In the genomic region with DNA sequence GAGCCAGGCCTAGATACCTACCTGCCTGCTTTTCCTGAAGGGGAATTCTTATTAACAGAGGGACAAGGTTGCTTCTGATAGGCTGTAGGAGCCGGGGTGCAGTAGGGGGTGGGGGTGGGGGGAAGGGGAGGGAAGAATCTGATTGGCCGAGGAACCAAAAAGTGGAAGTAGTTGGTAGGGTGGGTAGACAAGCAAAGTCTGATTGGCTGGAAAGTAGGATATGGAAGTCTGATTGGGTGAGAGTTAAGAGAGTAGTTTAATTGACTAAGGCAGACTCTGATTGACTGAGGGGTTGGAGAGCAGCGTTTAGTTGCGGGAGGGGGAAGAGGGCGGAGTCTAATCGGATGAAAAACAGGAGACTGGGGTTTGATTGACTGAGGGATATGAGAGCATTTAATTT, we compare ENCODE assay signal across 20 cellular contexts. TPM values are rescaled to one million over a fixed set of nuclear protein-coding genes. Genes with fewer than 3 reads are reported as not detected.
DNase-seq lines count a peak whose midpoint lies in the region; ATAC-seq and TF ChIP-seq lines count a peak whose summit lies in the region.
"Had no signal": no experiment of that assay in that cellular context is flagged by ENCODE, and none has a peak within 500 bp of the region (broad histone marks: within the 10 kb centered on the region; RNA-seq: fewer than 3 reads in every experiment).

No MANE protein-coding gene starts in this region.

- peaks cover 0 to 2% of the 10 kb centered on the region in 2 donors for H3K4me1 Mint-ChIP-seq in immature natural killer cell
- H3K4me1 Mint-ChIP-seq in effector memory CD8-positive, alpha-beta T cell (ENCODE audit: low read depth in 2 of 2): peaks cover 4 to 18% of the 10 kb centered on the region in 2 donors
- H3K4me1 Mint-ChIP-seq: activated B cell treated with CpG ODN at 0.5 μM for 24 hours had no signal

- POLR2A ChIA-PET in HEK293T (lab: Yijun Ruan, JAX): no interaction called here

- no peak for ATAC-seq in effector memory CD8-positive, alpha-beta T cell (replicated peaks)
- ATAC-seq: left cardiac atrium; naive thymus-derived CD8-positive, alpha-beta T cell; right cardiac atrium had no signal

- no peaks in the 10 kb centered on the region for H3K9me3 ChIP-seq in SK-N-MC (ENCODE audit: low read depth, low read length)
- H3K9me3 ChIP-seq in iPS-15b (ENCODE audit: control insufficient read depth, insufficient read depth, low read length): no peaks in the 10 kb centered on the region
- H3K9me3 ChIP-seq: BE2C had no signal

- H3K4me3 ChIP-seq in SK-N-MC: no peak overlapping the region
- peak overlapping the region; percentile 51 for H3K4me3 ChIP-seq in iPS-15b (ENCODE audit: low read depth, low read length)

- H3K27ac ChIP-seq in SK-N-MC: peak overlapping the region; percentile 37; the same call in 1 of the 2 replicates

- CTCF ChIA-PET in HEK293T (lab: Yijun Ruan, JAX): no interaction called here

- no peak overlapping the region for H3K4me3 Mint-ChIP-seq in immature natural killer cell
- no peak overlapping the region for H3K4me3 Mint-ChIP-seq in effector memory CD8-positive, alpha-beta T cell
- H3K4me3 Mint-ChIP-seq: activated B cell treated with CpG ODN at 0.5 μM for 24 hours; naive thymus-derived CD8-positive, alpha-beta T cell had no signal

- no peaks in the 10 kb centered on the region for H3K36me3 Mint-ChIP-seq in immature natural killer cell
- no peaks in the 10 kb centered on the region for H3K36me3 Mint-ChIP-seq in effector memory CD8-positive, alpha-beta T cell (ENCODE audit: insufficient read depth)
- H3K36me3 Mint-ChIP-seq: activated naive CD4-positive, alpha-beta T cell treated with anti-CD3 and anti-CD28 coated beads, Interleukin-2, amount 50 U/mL, for 72 hours; naive thymus-derived CD8-positive, alpha-beta T cell had no signal

- H3K27ac Mint-ChIP-seq in immature natural killer cell: no peak overlapping the region
- H3K27ac Mint-ChIP-seq in effector memory CD8-positive, alpha-beta T cell: peak overlapping the region in 1 of 2 donors; percentile 27
- H3K27ac Mint-ChIP-seq: activated B cell treated with CpG ODN at 0.5 μM for 24 hours; activated naive CD4-positive, alpha-beta T cell treated with anti-CD3 and anti-CD28 coated beads, Interleukin-2, amount 50 U/mL, for 72 hours had no signal

- H3K4me1 ChIP-seq in iPS-15b (ENCODE audit: control insufficient read depth, insufficient read depth, low read length): peaks cover 6% of the 10 kb centered on the region
- H3K4me1 ChIP-seq: BE2C had no signal

- no peaks in the 10 kb centered on the region for H3K36me3 ChIP-seq in SK-N-MC (ENCODE audit: insufficient read depth, low read length)
- no peaks in the 10 kb centered on the region for H3K36me3 ChIP-seq in iPS-15b (ENCODE audit: control insufficient read depth, insufficient read depth, low read length)
- H3K36me3 ChIP-seq: BE2C had no signal

- DNase-seq in NCI-H82 (lab: John Stamatoyannopoulos, UW) (peak; percentile 41), NCI-H82 treated with DMSO at 0.1 percent for 48 hours (lab: John Stamatoyannopoulos, UW; ENCODE audit: unreplicated experiment) (no peak), HEK293T (ENCODE audit: extremely low spot score) (peak; percentile 31), SK-N-MC (ENCODE audit: low read depth, low spot score) (no peak), immature natural killer cell (no peak), NCI-H2196 (lab: John Stamatoyannopoulos, UW; ENCODE audit: unreplicated experiment) (no peak)
- DNase-seq in effector memory CD8-positive, alpha-beta T cell: no peak
- DNase-seq: activated B cell treated with CpG ODN at 0.5 μM for 24 hours; BE2C; Calu3; left cardiac atrium; naive thymus-derived CD8-positive, alpha-beta T cell; NCI-H1092; NCI-H2107; NCI-H526; right cardiac atrium; SHP77 had no signal

- peaks cover 0 to 3% (median 0%) of the 10 kb centered on the region in 6 donors for H3K9me3 Mint-ChIP-seq in immature natural killer cell
- H3K9me3 Mint-ChIP-seq in effector memory CD8-positive, alpha-beta T cell: no peaks in the 10 kb centered on the region
- H3K9me3 Mint-ChIP-seq: activated B cell treated with CpG ODN at 0.5 μM for 24 hours; activated naive CD4-positive, alpha-beta T cell treated with anti-CD3 and anti-CD28 coated beads, Interleukin-2, amount 50 U/mL, for 72 hours; naive thymus-derived CD8-positive, alpha-beta T cell had no signal

- no peak overlapping the region for H3K9ac ChIP-seq in SK-N-MC (ENCODE audit: insufficient read length)
- no peak overlapping the region for H3K9ac ChIP-seq in iPS-15b (ENCODE audit: low read depth, low read length)

- peaks cover 0 to 7% (median 2%) of the 10 kb centered on the region in 3 donors for H3K27me3 Mint-ChIP-seq in immature natural killer cell (ENCODE audit: low read depth in 3 of 3)
- H3K27me3 Mint-ChIP-seq in effector memory CD8-positive, alpha-beta T cell: no peaks in the 10 kb centered on the region
- H3K27me3 Mint-ChIP-seq: naive thymus-derived CD8-positive, alpha-beta T cell had no signal

- no peaks in the 10 kb centered on the region for H3K27me3 ChIP-seq in iPS-15b (ENCODE audit: control insufficient read depth, insufficient read depth, low read length)

TF ChIP-seq in HEK293T, 16 proteins besides CTCF, POLR2A, EP300 and RAD21:
- TF ChIP-seq, protein P1, sequence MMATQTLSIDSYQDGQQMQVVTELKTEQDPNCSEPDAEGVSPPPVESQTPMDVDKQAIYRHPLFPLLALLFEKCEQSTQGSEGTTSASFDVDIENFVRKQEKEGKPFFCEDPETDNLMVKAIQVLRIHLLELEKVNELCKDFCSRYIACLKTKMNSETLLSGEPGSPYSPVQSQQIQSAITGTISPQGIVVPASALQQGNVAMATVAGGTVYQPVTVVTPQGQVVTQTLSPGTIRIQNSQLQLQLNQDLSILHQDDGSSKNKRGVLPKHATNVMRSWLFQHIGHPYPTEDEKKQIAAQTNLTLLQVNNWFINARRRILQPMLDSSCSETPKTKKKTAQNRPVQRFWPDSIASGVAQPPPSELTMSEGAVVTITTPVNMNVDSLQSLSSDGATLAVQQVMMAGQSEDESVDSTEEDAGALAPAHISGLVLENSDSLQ (IDR thresholded peaks at IDR 0.05): peak; percentile 87
- no peak for TF ChIP-seq BHLHE40 (IDR thresholded peaks at IDR 0.05; ENCODE audit: borderline replicate concordance)

RNA-seq across cellular contexts. Expression of a gene that starts 9.4 kb away (rescaled TPM):
- 1 to 10 TPM in 2 of 3 donors, not detected in 1; 1.3 to 2.7 TPM for polyA plus RNA-seq in immature natural killer cell
- polyA plus RNA-seq: fibroblast of lung, right cardiac atrium had no signal

RNA-seq across cellular contexts. Expression of a gene that starts 19.6 kb away (rescaled TPM):
- polyA plus RNA-seq in immature natural killer cell: under 1 TPM in 2 of 3 donors, not detected in 1; 0.10 to 0.17 TPM
- polyA plus RNA-seq: fibroblast of lung, right cardiac atrium had no signal

RNA-seq across cellular contexts. Expression of a gene that starts 34.6 kb away (rescaled TPM):
- polyA plus RNA-seq in immature natural killer cell: 100 to 1,000 TPM in 1 of 3 donors, 10 to 100 TPM in 2; 71.5 to 114 (median 89.1) TPM
- polyA plus RNA-seq: fibroblast of lung had no signal

RNA-seq across cellular contexts. Expression of a gene that starts 49.2 kb away (rescaled TPM):
- 1 to 10 TPM in 1 of 3 donors, under 1 TPM in 1, not detected in 1; 0.78 to 1.5 TPM for polyA plus RNA-seq in immature natural killer cell

Comparison
In these comparisons a context has a peak if more than half of its experiments do, and no peak if none do; other contexts are left out.
1. DNase-seq: peak in NCI-H82 (single experiment) and HEK293T (single experiment); none in NCI-H82 treated with DMSO at 0.1 percent for 48 hours (single experiment), SK-N-MC (single experiment), immature natural killer cell (0 of 3), effector memory CD8-positive, alpha-beta T cell (0 of 3) and NCI-H2196 (single experiment).